Comparison of ENCODE assay signal across 21 cellular contexts in the genomic region with DNA sequence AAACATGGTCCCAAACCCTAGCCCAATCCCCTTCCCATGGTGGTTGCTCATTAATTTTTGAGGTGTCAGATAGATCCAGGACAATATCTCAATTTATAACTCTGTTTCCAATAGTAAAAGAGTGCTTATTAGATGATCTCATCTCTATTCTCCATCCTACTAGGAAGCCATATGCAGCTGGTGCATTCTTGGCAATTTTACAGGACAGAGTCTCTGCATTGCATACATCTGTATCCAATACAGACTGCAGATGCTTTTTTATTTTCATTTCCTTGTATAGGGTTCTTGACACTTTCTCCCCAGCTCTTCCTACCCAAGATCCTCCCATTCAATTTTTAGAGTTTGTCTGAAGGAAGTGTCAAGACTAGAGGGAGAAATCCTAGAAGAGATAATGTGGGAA.
DNase-seq lines count a peak whose midpoint lies in the region; ATAC-seq and TF ChIP-seq lines count a peak whose summit lies in the region.
"Had no signal": no experiment of that assay in that cellular context is flagged by ENCODE, and none has a peak within 500 bp of the region (broad histone marks: within the 10 kb centered on the region; RNA-seq: fewer than 3 reads in every experiment).

No MANE protein-coding gene starts in this region.

- H3K27ac ChIP-seq in mesenchymal stem cell (ENCODE audit: low read length, poor library complexity, severe bottlenecking) = no peak overlapping the region
- H3K27ac ChIP-seq: heart right ventricle, lower lobe of right lung had no signal

- no peak overlapping the region for H2BK120ac ChIP-seq in mesenchymal stem cell (ENCODE audit: low read depth, low read length)

- no peak overlapping the region for H3K4ac ChIP-seq in mesenchymal stem cell (ENCODE audit: low read depth in 1 of 2, low read length in 2 of 2)

- POLR2A ChIA-PET in T-cell (lab: Charles Lee) = no interaction called here

- H3K9ac ChIP-seq in adipocyte (ENCODE audit: low read length) (no peak overlapping the region), mesenchymal stem cell (ENCODE audit: low read length) (no peak overlapping the region)

- no peak for ATAC-seq in T-cell (replicated peaks in 1 of 4)
- ATAC-seq in activated CD4-positive, CD25-positive, alpha-beta regulatory T cell treated with anti-CD3 and anti-CD28 coated beads, Interleukin-2, amount 50 U/mL, for 24 hours = no peak
- ATAC-seq: heart right ventricle, lower lobe of right lung, sciatic nerve had no signal

- DNase-seq in AG08395 (ENCODE audit: low spot score) (peak; percentile 51), HS-5 (ENCODE audit: low read depth) (peak; percentile 42), adipocyte (ENCODE audit: low read depth) (peak; percentile 86), fibroblast of the aortic adventitia (ENCODE audit: low read depth) (peak; percentile 65), T-cell (no peak), GOT3 (lab: John Stamatoyannopoulos, UW) (no peak), mesenchymal stem cell (no peak)
- DNase-seq: activated CD4-positive, alpha-beta T cell treated with anti-CD3 and anti-CD28 coated beads, Interleukin-2, amount 50 U/mL, for 1 hour; activated T-cell treated with anti-CD3 and anti-CD28 coated beads, Interleukin-2, amount 50 U/mL, for 1 hour; erythroblast; heart right ventricle; immature natural killer cell; KBM-7; lower lobe of right lung; RPMI8226; stimulated activated CD4-positive, alpha-beta T cell treated with anti-CD3 and anti-CD28 coated beads, Interleukin-2, amount 100 ng/mL, for 24 hours had no signal

- H3K4me3 Mint-ChIP-seq in T-cell = no peak overlapping the region
- H3K4me3 Mint-ChIP-seq: activated naive CD4-positive, alpha-beta T cell treated with anti-CD3 and anti-CD28 coated beads, Interleukin-2, amount 50 U/mL, for 24 hours; brain; dendritic cell treated with granulocyte-macrophage colony-stimulating factor and Interleukin-4, amounts not matched to agents 40 ng/mL and 50 ng/mL, for 4 days; immature natural killer cell had no signal

- no peak overlapping the region for H3K18ac ChIP-seq in mesenchymal stem cell (ENCODE audit: low read depth in 1 of 2, low read length in 2 of 2)

- no peak overlapping the region for H2AK5ac ChIP-seq in mesenchymal stem cell (ENCODE audit: low read length, severe bottlenecking)

- peaks cover 0 to 7% of the 10 kb centered on the region in 2 donors for H3K27me3 Mint-ChIP-seq in T-cell
- H3K27me3 Mint-ChIP-seq: brain; dendritic cell treated with granulocyte-macrophage colony-stimulating factor and Interleukin-4, amounts not matched to agents 40 ng/mL and 50 ng/mL, for 4 days had no signal

- H3K4me2 ChIP-seq in mesenchymal stem cell (ENCODE audit: low read length, poor library complexity, severe bottlenecking) = no peak overlapping the region

- H3K36me3 ChIP-seq in adipocyte (ENCODE audit: control insufficient read depth, insufficient read depth, low read length, severe bottlenecking) (no peaks in the 10 kb centered on the region), mesenchymal stem cell (ENCODE audit: control insufficient read depth in 1 of 2, insufficient read depth in 2 of 2, low read depth in 1 of 2, low read length in 2 of 2) (no peaks in the 10 kb centered on the region)
- H3K36me3 ChIP-seq: heart right ventricle, lower lobe of right lung had no signal

- H3K36me3 Mint-ChIP-seq in T-cell = no peaks in the 10 kb centered on the region
- H3K36me3 Mint-ChIP-seq: activated naive CD4-positive, alpha-beta T cell treated with anti-CD3 and anti-CD28 coated beads, Interleukin-2, amount 50 U/mL, for 24 hours; brain; immature natural killer cell had no signal

- H4K8ac ChIP-seq in mesenchymal stem cell (ENCODE audit: low read length) = no peak overlapping the region

- H2AFZ ChIP-seq in mesenchymal stem cell (ENCODE audit: low read depth, low read length) = no peak overlapping the region

- H3K4me3 ChIP-seq in adipocyte (ENCODE audit: low read length) (no peak overlapping the region), fibroblast of the aortic adventitia (ENCODE audit: low read depth, low read length) (no peak overlapping the region), mesenchymal stem cell (ENCODE audit: insufficient read depth in 1 of 2, low read depth in 1 of 2, low read length in 2 of 2) (no peak overlapping the region)
- H3K4me3 ChIP-seq: heart right ventricle, lower lobe of right lung had no signal

- no peak overlapping the region for H2BK5ac ChIP-seq in mesenchymal stem cell (ENCODE audit: low read depth, low read length, poor library complexity, severe bottlenecking)

- CTCF ChIA-PET in T-cell (lab: Charles Lee) = no interaction called here

- H3K27me3 ChIP-seq in adipocyte (replicated peaks; ENCODE audit: control insufficient read depth, insufficient read depth, low read length) = no peaks in the 10 kb centered on the region
- H3K27me3 ChIP-seq in mesenchymal stem cell (ENCODE audit: control insufficient read depth in 1 of 2, insufficient read depth in 1 of 2, low read length in 2 of 2) = no peaks in the 10 kb centered on the region
- H3K27me3 ChIP-seq: heart right ventricle had no signal

- H3K14ac ChIP-seq in mesenchymal stem cell (ENCODE audit: low read length in 2 of 2) = no peak overlapping the region

- H3K79me1 ChIP-seq in mesenchymal stem cell (replicated peaks; ENCODE audit: low read length, poor library complexity, severe bottlenecking) = no peaks in the 10 kb centered on the region

- no peaks in the 10 kb centered on the region for H3K9me3 ChIP-seq in adipocyte (ENCODE audit: control insufficient read depth, low read length)
- H3K9me3 ChIP-seq in mesenchymal stem cell (ENCODE audit: control insufficient read depth, low read length) = no peaks in the 10 kb centered on the region
- H3K9me3 ChIP-seq: lower lobe of right lung had no signal

- H2BK12ac ChIP-seq in mesenchymal stem cell (ENCODE audit: low read length in 2 of 2) = no peak overlapping the region

- H3K27ac Mint-ChIP-seq in T-cell = no peak overlapping the region
- H3K27ac Mint-ChIP-seq: activated naive CD4-positive, alpha-beta T cell treated with anti-CD3 and anti-CD28 coated beads, Interleukin-2, amount 50 U/mL, for 24 hours; dendritic cell treated with granulocyte-macrophage colony-stimulating factor and Interleukin-4, amounts not matched to agents 40 ng/mL and 50 ng/mL, for 4 days; immature natural killer cell had no signal

- no peaks in the 10 kb centered on the region for H3K4me1 ChIP-seq in adipocyte (ENCODE audit: control insufficient read depth, insufficient read depth, low read length)
- no peaks in the 10 kb centered on the region for H3K4me1 ChIP-seq in mesenchymal stem cell (ENCODE audit: control insufficient read depth, insufficient read depth, low read depth, low read length)
- H3K4me1 ChIP-seq: heart right ventricle, lower lobe of right lung had no signal

- no peak overlapping the region for H4K91ac ChIP-seq in mesenchymal stem cell (ENCODE audit: low read length)

- TF ChIP-seq CTCF in fibroblast of the aortic adventitia (IDR thresholded peaks at IDR 0.05; ENCODE audit: insufficient read depth, low read length) = no peak

- H3K4me1 Mint-ChIP-seq in T-cell = no peaks in the 10 kb centered on the region
- H3K4me1 Mint-ChIP-seq: activated naive CD4-positive, alpha-beta T cell treated with anti-CD3 and anti-CD28 coated beads, Interleukin-2, amount 50 U/mL, for 24 hours; immature natural killer cell had no signal

- peaks cover 0 to 7% (median 3%) of the 10 kb centered on the region in 3 donors for H3K9me3 Mint-ChIP-seq in T-cell
- H3K9me3 Mint-ChIP-seq: activated naive CD4-positive, alpha-beta T cell treated with anti-CD3 and anti-CD28 coated beads, Interleukin-2, amount 50 U/mL, for 24 hours had no signal

- H3K23ac ChIP-seq in mesenchymal stem cell (ENCODE audit: low read length in 2 of 2) = no peak overlapping the region

- H2BK15ac ChIP-seq in mesenchymal stem cell (ENCODE audit: low read depth, poor library complexity, severe bottlenecking) = no peak overlapping the region

Comparison
In these comparisons a context has a peak if more than half of its experiments do, and no peak if none do; other contexts are left out.
1. DNase-seq: peak in AG08395 (single experiment), HS-5 (single experiment), adipocyte (single experiment) and fibroblast of the aortic adventitia (single experiment); none in T-cell (0 of 34), GOT3 (single experiment) and mesenchymal stem cell (single experiment).